ENCODE assay signal across 8 cellular contexts in genomic region chr6:157020398-157021266, GRCh38.
DNase-seq lines count a peak whose midpoint lies in the region; ATAC-seq and TF ChIP-seq lines count a peak whose summit lies in the region.

No MANE protein-coding gene starts in this region.

- peak overlapping the region; percentile 96 for H3K4me3 Mint-ChIP-seq in stimulated activated naive CD8-positive, alpha-beta T cell treated with anti-CD3 and anti-CD28 coated beads, Interleukin-15, amount 100 ng/mL, for 72 hours

- H3K4me3 ChIP-seq in epithelial cell of esophagus (ENCODE audit: low read length), result peak overlapping the region; percentile 67
- peak overlapping the region; percentile 88 for H3K4me3 ChIP-seq in mucosa of stomach (ENCODE audit: low read length)

- no peaks in the 10 kb centered on the region for H3K4me1 ChIP-seq in mucosa of stomach (ENCODE audit: control insufficient read depth, insufficient read depth, low read length)

- peak overlapping the region; percentile 98 to 99 for H3K27ac Mint-ChIP-seq in stimulated activated naive CD8-positive, alpha-beta T cell treated with anti-CD3 and anti-CD28 coated beads, Interleukin-15, amount 100 ng/mL, for 72 hours

- TF ChIP-seq CTCF in epithelial cell of esophagus (IDR thresholded peaks at IDR 0.05; ENCODE audit: insufficient read depth, low read depth, low read length, missing control alignments), result no peak

- DNase-seq in AG08396 (ENCODE audit: low spot score) (peak; percentile 72), NCI-H345 (lab: John Stamatoyannopoulos, UW) (peak; percentile 74), epithelial cell of esophagus (ENCODE audit: low read depth) (peak; percentile 54)
- DNase-seq in activated CD4-positive, alpha-beta T cell treated with anti-CD3 and anti-CD28 coated beads, Interleukin-2, amount 50 U/mL, for 4 hours, result peak; percentile 34 to 41
- peak in 1 of 2 donors; percentile 83 for DNase-seq in stimulated activated naive CD8-positive, alpha-beta T cell treated with anti-CD3 and anti-CD28 coated beads, Interleukin-15, amount 100 ng/mL, for 72 hours

- peaks cover 51% of the 10 kb centered on the region for H3K4me1 Mint-ChIP-seq in stimulated activated naive CD8-positive, alpha-beta T cell treated with anti-CD3 and anti-CD28 coated beads, Interleukin-15, amount 100 ng/mL, for 72 hours

- peak overlapping the region; percentile 96 for H3K9ac ChIP-seq in mucosa of stomach (ENCODE audit: low read length)

- no peaks in the 10 kb centered on the region for H3K27me3 ChIP-seq in mucosa of stomach (ENCODE audit: control insufficient read depth, insufficient read depth, low read length)

- no peaks in the 10 kb centered on the region for H3K27me3 Mint-ChIP-seq in stimulated activated naive CD8-positive, alpha-beta T cell treated with anti-CD3 and anti-CD28 coated beads, Interleukin-15, amount 100 ng/mL, for 72 hours

- no peaks in the 10 kb centered on the region for H3K9me3 Mint-ChIP-seq in stimulated activated naive CD8-positive, alpha-beta T cell treated with anti-CD3 and anti-CD28 coated beads, Interleukin-15, amount 100 ng/mL, for 72 hours

- no peaks in the 10 kb centered on the region for H3K36me3 ChIP-seq in mucosa of stomach (ENCODE audit: control insufficient read depth, insufficient read depth, low read length)

- H3K9me3 ChIP-seq in mucosa of stomach (ENCODE audit: control insufficient read depth, low read length), result no peaks in the 10 kb centered on the region

- peak; percentile 46 for ATAC-seq in GM18511 (IDR thresholded peaks at IDR 0.05; ENCODE audit: unreplicated experiment)
- peak; percentile 27 for ATAC-seq in HG03025 (IDR thresholded peaks at IDR 0.05; ENCODE audit: low FRiP score, unreplicated experiment)
- peak; percentile 65 for ATAC-seq in stimulated activated naive CD8-positive, alpha-beta T cell treated with anti-CD3 and anti-CD28 coated beads, Interleukin-15, amount 100 ng/mL, for 72 hours
